In genomic region chr6:45902984-45903383, GRCh38 we compare ENCODE assay signal across 26 cellular contexts.
"Had no signal": no experiment of that assay in that cellular context is flagged by ENCODE, and none has a peak within 500 bp of the region (broad histone marks: within the 10 kb centered on the region; RNA-seq: fewer than 3 reads in every experiment).

No MANE protein-coding gene starts in this region.

- H3K36me3 ChIP-seq: neutrophil, pancreas, prostate gland, right lobe of liver, sigmoid colon, suprapubic skin, tibial artery, uterus had no signal

- H3K27me3 ChIP-seq: neutrophil, pancreas, right lobe of liver, sigmoid colon, suprapubic skin, testis, tibial artery, transverse colon, uterus had no signal

- ATAC-seq: naive thymus-derived CD8-positive, alpha-beta T cell; pancreas; right lobe of liver; stimulated activated memory B cell treated with anti-CD40 and anti-IgM and Interleukin-4, amounts not matched to agents 10 μg/mL and 1 μg/mL and 100 μg/mL, for 72 hours; stimulated activated naive CD8-positive, alpha-beta T cell treated with anti-CD3 and anti-CD28 coated beads, Interleukin-15, amount 100 ng/mL, for 72 hours; stimulated activated naive CD8-positive, alpha-beta T cell treated with anti-CD3 and anti-CD28 coated beads, Interleukin-15, Interleukin-2, amounts not matched to agents 100 U/mL and 50 U/mL, for 24 hours had no signal

- H3K27ac ChIP-seq: neutrophil, pancreas, prostate gland, right lobe of liver, sigmoid colon, suprapubic skin, testis, tibial artery, transverse colon, uterus had no signal

- H3K4me3 ChIP-seq: pancreas, prostate gland, right lobe of liver, sigmoid colon, suprapubic skin, testis, tibial artery, transverse colon, uterus had no signal

- DNase-seq: naive B cell; naive thymus-derived CD8-positive, alpha-beta T cell; nephron progenitor cell; nucleus accumbens; pancreas; right cardiac atrium; right lobe of liver; sigmoid colon; small intestine; stimulated activated CD4-positive, alpha-beta T cell treated with anti-CD3 and anti-CD28 coated beads, Interleukin-12 subunit alpha, Interleukin-12 subunit beta, amount 100 ng/mL, for 4 hours; stimulated activated CD4-positive, alpha-beta T cell treated with anti-CD3 and anti-CD28 coated beads, Interleukin-1b, Interleukin-23, amount 100 ng/mL, for 48 hours; stimulated activated CD4-positive, alpha-beta T cell treated with anti-CD3 and anti-CD28 coated beads, Interleukin-4, amount 100 ng/mL, for 1 hour; stimulated activated CD4-positive, alpha-beta T cell treated with anti-CD3 and anti-CD28 coated beads, Interleukin-4, amount 100 ng/mL, for 4 hours; stimulated activated CD8-positive, alpha-beta memory T cell treated with anti-CD3 and anti-CD28 coated beads, Interleukin-4, amount 100 ng/mL, for 48 hours; stimulated activated naive CD4-positive, alpha-beta T cell; stimulated activated naive CD8-positive, alpha-beta T cell treated with anti-CD3 and anti-CD28 coated beads, Interleukin-15, amount 100 ng/mL, for 72 hours; stimulated activated naive CD8-positive, alpha-beta T cell treated with anti-CD3 and anti-CD28 coated beads, Interleukin-15, Interleukin-2, amounts not matched to agents 100 U/mL and 50 U/mL, for 24 hours; substantia nigra; testis; tibial artery; transverse colon; uterus had no signal

- H3K4me1 ChIP-seq: pancreas, prostate gland, right lobe of liver, sigmoid colon, testis, transverse colon, uterus had no signal

- H3K9me3 ChIP-seq: neutrophil, pancreas, prostate gland, right lobe of liver, sigmoid colon, suprapubic skin, testis, tibial artery, transverse colon, uterus had no signal
